In the genomic region with DNA sequence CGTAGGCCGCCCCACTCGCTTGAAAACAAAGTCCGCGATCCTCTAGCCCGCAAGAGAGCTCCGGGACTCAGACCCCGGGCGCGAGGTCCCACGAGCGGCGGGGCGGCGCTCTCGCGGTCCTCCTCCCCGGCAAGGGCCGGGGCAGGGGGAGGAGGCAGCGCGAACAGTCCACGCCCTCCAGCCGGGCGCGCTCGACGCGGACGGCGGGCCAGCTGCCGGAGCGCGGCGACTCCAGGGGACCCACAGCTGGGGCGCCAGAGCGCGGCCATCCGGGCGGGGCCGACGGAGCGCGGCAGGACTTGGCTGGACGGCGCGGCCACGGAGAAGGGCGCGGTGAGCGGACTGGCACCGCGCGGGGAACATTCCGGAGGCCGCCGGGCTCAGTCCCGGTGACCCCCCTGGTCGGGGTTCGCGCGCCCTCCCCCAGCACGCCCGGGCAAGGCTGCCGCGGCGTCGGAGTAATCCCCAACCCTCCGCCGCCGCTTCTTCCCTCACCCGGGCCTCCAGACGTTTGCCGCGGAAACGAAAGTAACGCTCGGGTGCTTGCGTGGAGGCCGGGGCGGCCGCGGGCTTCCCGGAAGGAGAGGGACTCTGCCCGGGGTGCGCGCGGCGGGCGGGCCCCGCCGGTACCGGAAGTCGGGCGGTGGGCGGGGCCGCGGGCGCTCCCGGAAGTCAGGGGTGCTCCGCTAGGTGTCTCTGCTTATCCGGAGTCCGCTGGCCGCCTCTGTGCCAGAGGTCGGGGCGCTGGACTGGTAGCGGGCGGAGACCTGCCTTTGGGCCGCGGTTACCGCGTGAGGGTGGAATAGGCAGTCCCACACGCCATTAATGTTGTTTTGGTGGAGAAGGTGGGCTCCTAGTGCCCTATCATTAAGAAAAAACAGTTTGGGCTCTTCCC, we compare ENCODE assay signal across 1 cellular context.
A peak's percentile ranks its signal among the peaks of the same experiment; 100 is the strongest.
TF ChIP-seq lines count a peak whose summit lies in the region.

A gene (plus strand): TSS at position 166 of the 895 bp plus-strand sequence. CDS start 8,330 bp downstream, outside the sequence.

TF ChIP-seq in K562, 482 proteins besides CTCF, POLR2A, EP300 and RAD21 (continued from another document and continues in another):
- TF ChIP-seq, protein P1, sequence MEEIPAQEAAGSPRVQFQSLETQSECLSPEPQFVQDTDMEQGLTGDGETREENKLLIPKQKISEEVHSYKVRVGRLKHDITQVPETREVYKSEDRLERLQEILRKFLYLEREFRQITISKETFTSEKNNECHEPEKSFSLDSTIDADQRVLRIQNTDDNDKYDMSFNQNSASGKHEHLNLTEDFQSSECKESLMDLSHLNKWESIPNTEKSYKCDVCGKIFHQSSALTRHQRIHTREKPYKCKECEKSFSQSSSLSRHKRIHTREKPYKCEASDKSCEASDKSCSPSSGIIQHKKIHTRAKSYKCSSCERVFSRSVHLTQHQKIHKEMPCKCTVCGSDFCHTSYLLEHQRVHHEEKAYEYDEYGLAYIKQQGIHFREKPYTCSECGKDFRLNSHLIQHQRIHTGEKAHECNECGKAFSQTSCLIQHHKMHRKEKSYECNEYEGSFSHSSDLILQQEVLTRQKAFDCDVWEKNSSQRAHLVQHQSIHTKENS (CRISPR knock-in tag; IDR thresholded peaks at IDR 0.05), result no peak
- TF ChIP-seq CHD1 (IDR thresholded peaks at IDR 0.05; ENCODE audit: low read length) (peak; percentile 29), IFI16 (CRISPR knock-in tag; IDR thresholded peaks at IDR 0.05) (no peak), ZZZ3 (IDR thresholded peaks at IDR 0.05) (no peak), ZNF347 (CRISPR knock-in tag; IDR thresholded peaks at IDR 0.05; ENCODE audit: low read depth) (no peak), ZNF3 (CRISPR knock-in tag; IDR thresholded peaks at IDR 0.05) (no peak), BRD4 (IDR thresholded peaks at IDR 0.05) (peak; percentile 53; the same call in 1 of the 2 replicates), ZBED1 (IDR thresholded peaks at IDR 0.05) (no peak), ETV5 (CRISPR knock-in tag; IDR thresholded peaks at IDR 0.05; ENCODE audit: low read depth) (peak; percentile 99), GABPA (tag; conservative IDR thresholded peaks at IDR 0.05; ENCODE audit: low read depth) (peak; percentile 100), ZNF75A (CRISPR knock-in tag; IDR thresholded peaks at IDR 0.05) (no peak), FOS (IDR thresholded peaks at IDR 0.05; ENCODE audit: extremely low read depth, insufficient read length) (no peak), STAG1 (CRISPR knock-in tag; IDR thresholded peaks at IDR 0.05; ENCODE audit: borderline replicate concordance) (no peak; the same call in 1 of the 2 replicates), ZNF239 (CRISPR knock-in tag; IDR thresholded peaks at IDR 0.05) (no peak), SIRT6 (IDR thresholded peaks at IDR 0.05; ENCODE audit: low read depth, low read length) (no peak), ZNF134 (CRISPR knock-in tag; conservative IDR thresholded peaks at IDR 0.05) (no peak), ZNF507 (tag; conservative IDR thresholded peaks at IDR 0.05) (no peak), FOXJ2 (tag; IDR thresholded peaks at IDR 0.05) (no peak), SMAD4 (CRISPR knock-in tag; conservative IDR thresholded peaks at IDR 0.05) (peak; percentile 91), ZNF232 (CRISPR knock-in tag; IDR thresholded peaks at IDR 0.05) (no peak), CREM (IDR thresholded peaks at IDR 0.05; ENCODE audit: low read depth) (peak; percentile 69; the same call in 1 of the 2 replicates), XRCC4 (IDR thresholded peaks at IDR 0.05; ENCODE audit: extremely low read depth, insufficient read depth, insufficient read length) (no peak), PTBP1 (IDR thresholded peaks at IDR 0.05; ENCODE audit: low read depth, low read length) (0 out of 2 replicates have a peak, but pooled peaks have one; percentile 55), MAFG (tag; conservative IDR thresholded peaks at IDR 0.05) (no peak), CBX3 (IDR thresholded peaks at IDR 0.05; ENCODE audit: borderline replicate concordance in 1 of 2, low read length in 2 of 2) (peak in 1 of 2 experiments; percentile 59; a peak in 1 of 3 replicates), EHMT2 (IDR thresholded peaks at IDR 0.05) (no peak), PHF21A (IDR thresholded peaks at IDR 0.05; ENCODE audit: borderline replicate concordance, low read depth) (no peak), ZNF23 (CRISPR knock-in tag; IDR thresholded peaks at IDR 0.05) (no peak)
- TF ChIP-seq, protein P2, sequence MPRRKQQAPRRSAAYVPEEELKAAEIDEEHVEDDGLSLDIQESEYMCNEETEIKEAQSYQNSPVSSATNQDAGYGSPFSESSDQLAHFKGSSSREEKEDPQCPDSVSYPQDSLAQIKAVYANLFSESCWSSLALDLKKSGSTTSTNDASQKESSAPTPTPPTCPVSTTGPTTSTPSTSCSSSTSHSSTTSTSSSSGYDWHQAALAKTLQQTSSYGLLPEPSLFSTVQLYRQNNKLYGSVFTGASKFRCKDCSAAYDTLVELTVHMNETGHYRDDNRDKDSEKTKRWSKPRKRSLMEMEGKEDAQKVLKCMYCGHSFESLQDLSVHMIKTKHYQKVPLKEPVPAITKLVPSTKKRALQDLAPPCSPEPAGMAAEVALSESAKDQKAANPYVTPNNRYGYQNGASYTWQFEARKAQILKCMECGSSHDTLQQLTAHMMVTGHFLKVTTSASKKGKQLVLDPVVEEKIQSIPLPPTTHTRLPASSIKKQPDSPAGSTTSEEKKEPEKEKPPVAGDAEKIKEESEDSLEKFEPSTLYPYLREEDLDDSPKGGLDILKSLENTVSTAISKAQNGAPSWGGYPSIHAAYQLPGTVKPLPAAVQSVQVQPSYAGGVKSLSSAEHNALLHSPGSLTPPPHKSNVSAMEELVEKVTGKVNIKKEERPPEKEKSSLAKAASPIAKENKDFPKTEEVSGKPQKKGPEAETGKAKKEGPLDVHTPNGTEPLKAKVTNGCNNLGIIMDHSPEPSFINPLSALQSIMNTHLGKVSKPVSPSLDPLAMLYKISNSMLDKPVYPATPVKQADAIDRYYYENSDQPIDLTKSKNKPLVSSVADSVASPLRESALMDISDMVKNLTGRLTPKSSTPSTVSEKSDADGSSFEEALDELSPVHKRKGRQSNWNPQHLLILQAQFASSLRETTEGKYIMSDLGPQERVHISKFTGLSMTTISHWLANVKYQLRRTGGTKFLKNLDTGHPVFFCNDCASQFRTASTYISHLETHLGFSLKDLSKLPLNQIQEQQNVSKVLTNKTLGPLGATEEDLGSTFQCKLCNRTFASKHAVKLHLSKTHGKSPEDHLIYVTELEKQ (CRISPR knock-in tag; IDR thresholded peaks at IDR 0.05), result no peak
- TF ChIP-seq, protein P3, sequence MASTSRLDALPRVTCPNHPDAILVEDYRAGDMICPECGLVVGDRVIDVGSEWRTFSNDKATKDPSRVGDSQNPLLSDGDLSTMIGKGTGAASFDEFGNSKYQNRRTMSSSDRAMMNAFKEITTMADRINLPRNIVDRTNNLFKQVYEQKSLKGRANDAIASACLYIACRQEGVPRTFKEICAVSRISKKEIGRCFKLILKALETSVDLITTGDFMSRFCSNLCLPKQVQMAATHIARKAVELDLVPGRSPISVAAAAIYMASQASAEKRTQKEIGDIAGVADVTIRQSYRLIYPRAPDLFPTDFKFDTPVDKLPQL (IDR thresholded peaks at IDR 0.05; ENCODE audit: extremely low read depth, insufficient read length), result no peak
- TF ChIP-seq, protein P4, sequence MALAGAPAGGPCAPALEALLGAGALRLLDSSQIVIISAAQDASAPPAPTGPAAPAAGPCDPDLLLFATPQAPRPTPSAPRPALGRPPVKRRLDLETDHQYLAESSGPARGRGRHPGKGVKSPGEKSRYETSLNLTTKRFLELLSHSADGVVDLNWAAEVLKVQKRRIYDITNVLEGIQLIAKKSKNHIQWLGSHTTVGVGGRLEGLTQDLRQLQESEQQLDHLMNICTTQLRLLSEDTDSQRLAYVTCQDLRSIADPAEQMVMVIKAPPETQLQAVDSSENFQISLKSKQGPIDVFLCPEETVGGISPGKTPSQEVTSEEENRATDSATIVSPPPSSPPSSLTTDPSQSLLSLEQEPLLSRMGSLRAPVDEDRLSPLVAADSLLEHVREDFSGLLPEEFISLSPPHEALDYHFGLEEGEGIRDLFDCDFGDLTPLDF (CRISPR knock-in tag; IDR thresholded peaks at IDR 0.05), result peak; percentile 87; the same call in 1 of the 2 replicates
- TF ChIP-seq, protein P5, sequence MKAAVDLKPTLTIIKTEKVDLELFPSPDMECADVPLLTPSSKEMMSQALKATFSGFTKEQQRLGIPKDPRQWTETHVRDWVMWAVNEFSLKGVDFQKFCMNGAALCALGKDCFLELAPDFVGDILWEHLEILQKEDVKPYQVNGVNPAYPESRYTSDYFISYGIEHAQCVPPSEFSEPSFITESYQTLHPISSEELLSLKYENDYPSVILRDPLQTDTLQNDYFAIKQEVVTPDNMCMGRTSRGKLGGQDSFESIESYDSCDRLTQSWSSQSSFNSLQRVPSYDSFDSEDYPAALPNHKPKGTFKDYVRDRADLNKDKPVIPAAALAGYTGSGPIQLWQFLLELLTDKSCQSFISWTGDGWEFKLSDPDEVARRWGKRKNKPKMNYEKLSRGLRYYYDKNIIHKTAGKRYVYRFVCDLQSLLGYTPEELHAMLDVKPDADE (conservative IDR thresholded peaks at IDR 0.05; ENCODE audit: control insufficient read depth, low read depth, low read length), result peak; percentile 78
- TF ChIP-seq, protein P6, sequence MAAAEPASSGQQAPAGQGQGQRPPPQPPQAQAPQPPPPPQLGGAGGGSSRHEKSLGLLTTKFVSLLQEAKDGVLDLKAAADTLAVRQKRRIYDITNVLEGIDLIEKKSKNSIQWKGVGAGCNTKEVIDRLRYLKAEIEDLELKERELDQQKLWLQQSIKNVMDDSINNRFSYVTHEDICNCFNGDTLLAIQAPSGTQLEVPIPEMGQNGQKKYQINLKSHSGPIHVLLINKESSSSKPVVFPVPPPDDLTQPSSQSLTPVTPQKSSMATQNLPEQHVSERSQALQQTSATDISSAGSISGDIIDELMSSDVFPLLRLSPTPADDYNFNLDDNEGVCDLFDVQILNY (CRISPR knock-in tag; IDR thresholded peaks at IDR 0.05), result 0 out of 2 replicates have a peak, but pooled peaks have one; percentile 41
- TF ChIP-seq, protein P7, sequence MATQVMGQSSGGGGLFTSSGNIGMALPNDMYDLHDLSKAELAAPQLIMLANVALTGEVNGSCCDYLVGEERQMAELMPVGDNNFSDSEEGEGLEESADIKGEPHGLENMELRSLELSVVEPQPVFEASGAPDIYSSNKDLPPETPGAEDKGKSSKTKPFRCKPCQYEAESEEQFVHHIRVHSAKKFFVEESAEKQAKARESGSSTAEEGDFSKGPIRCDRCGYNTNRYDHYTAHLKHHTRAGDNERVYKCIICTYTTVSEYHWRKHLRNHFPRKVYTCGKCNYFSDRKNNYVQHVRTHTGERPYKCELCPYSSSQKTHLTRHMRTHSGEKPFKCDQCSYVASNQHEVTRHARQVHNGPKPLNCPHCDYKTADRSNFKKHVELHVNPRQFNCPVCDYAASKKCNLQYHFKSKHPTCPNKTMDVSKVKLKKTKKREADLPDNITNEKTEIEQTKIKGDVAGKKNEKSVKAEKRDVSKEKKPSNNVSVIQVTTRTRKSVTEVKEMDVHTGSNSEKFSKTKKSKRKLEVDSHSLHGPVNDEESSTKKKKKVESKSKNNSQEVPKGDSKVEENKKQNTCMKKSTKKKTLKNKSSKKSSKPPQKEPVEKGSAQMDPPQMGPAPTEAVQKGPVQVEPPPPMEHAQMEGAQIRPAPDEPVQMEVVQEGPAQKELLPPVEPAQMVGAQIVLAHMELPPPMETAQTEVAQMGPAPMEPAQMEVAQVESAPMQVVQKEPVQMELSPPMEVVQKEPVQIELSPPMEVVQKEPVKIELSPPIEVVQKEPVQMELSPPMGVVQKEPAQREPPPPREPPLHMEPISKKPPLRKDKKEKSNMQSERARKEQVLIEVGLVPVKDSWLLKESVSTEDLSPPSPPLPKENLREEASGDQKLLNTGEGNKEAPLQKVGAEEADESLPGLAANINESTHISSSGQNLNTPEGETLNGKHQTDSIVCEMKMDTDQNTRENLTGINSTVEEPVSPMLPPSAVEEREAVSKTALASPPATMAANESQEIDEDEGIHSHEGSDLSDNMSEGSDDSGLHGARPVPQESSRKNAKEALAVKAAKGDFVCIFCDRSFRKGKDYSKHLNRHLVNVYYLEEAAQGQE (CRISPR knock-in tag; IDR thresholded peaks at IDR 0.05; ENCODE audit: low read depth), result 0 out of 2 replicates have a peak, but pooled peaks have one; percentile 82
- TF ChIP-seq, protein P8, sequence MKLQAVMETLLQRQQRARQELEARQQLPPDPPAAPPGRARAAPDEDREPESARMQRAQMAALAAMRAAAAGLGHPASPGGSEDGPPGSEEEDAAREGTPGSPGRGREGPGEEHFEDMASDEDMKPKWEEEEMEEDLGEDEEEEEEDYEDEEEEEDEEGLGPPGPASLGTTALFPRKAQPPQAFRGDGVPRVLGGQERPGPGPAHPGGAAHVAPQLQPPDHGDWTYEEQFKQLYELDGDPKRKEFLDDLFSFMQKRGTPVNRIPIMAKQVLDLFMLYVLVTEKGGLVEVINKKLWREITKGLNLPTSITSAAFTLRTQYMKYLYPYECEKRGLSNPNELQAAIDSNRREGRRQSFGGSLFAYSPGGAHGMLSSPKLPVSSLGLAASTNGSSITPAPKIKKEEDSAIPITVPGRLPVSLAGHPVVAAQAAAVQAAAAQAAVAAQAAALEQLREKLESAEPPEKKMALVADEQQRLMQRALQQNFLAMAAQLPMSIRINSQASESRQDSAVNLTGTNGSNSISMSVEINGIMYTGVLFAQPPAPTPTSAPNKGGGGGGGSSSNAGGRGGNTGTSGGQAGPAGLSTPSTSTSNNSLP (IDR thresholded peaks at IDR 0.05; ENCODE audit: borderline replicate concordance, low read depth, low read length), result no peak
- TF ChIP-seq, protein P9, sequence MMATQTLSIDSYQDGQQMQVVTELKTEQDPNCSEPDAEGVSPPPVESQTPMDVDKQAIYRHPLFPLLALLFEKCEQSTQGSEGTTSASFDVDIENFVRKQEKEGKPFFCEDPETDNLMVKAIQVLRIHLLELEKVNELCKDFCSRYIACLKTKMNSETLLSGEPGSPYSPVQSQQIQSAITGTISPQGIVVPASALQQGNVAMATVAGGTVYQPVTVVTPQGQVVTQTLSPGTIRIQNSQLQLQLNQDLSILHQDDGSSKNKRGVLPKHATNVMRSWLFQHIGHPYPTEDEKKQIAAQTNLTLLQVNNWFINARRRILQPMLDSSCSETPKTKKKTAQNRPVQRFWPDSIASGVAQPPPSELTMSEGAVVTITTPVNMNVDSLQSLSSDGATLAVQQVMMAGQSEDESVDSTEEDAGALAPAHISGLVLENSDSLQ (IDR thresholded peaks at IDR 0.05), result no peak
- TF ChIP-seq, protein P10, sequence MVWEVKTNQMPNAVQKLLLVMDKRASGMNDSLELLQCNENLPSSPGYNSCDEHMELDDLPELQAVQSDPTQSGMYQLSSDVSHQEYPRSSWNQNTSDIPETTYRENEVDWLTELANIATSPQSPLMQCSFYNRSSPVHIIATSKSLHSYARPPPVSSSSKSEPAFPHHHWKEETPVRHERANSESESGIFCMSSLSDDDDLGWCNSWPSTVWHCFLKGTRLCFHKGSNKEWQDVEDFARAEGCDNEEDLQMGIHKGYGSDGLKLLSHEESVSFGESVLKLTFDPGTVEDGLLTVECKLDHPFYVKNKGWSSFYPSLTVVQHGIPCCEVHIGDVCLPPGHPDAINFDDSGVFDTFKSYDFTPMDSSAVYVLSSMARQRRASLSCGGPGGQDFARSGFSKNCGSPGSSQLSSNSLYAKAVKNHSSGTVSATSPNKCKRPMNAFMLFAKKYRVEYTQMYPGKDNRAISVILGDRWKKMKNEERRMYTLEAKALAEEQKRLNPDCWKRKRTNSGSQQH (CRISPR knock-in tag; IDR thresholded peaks at IDR 0.05), result 0 out of 2 replicates have a peak, but pooled peaks have one; percentile 6
- TF ChIP-seq, protein P11, sequence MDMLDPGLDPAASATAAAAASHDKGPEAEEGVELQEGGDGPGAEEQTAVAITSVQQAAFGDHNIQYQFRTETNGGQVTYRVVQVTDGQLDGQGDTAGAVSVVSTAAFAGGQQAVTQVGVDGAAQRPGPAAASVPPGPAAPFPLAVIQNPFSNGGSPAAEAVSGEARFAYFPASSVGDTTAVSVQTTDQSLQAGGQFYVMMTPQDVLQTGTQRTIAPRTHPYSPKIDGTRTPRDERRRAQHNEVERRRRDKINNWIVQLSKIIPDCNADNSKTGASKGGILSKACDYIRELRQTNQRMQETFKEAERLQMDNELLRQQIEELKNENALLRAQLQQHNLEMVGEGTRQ (CRISPR knock-in tag; IDR thresholded peaks at IDR 0.05), result no peak
